11 cellular contexts compared by ENCODE assay signal in the genomic region with DNA sequence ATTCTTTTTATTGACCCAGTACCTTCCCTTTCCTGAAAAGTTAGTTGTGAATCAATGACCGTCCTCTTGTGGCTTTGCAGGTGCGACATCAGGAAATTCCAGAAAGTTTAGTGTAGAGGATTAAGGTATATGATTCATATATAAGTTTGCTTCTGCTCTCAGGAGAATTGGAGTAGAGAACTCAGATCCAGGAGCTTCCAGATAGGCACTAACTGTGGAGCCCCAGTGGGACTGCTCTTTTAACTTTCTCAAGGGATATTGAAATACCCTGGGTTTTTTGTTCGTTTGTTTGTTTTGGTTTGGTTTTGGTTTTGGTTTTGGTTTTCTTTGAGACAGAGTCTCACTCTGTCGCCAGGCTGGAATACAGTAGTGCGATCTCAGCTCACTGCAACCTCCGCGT. TPM values are rescaled to one million over a fixed set of nuclear protein-coding genes. Genes with fewer than 3 reads are reported as not detected.
A peak's percentile ranks its signal among the peaks of the same experiment; 100 is the strongest.
DNase-seq lines count a peak whose midpoint lies in the region; ATAC-seq lines count a peak whose summit lies in the region.
"Had no signal": no experiment of that assay in that cellular context is flagged by ENCODE, and none has a peak within 500 bp of the region (broad histone marks: within the 10 kb centered on the region; RNA-seq: fewer than 3 reads in every experiment).

No MANE protein-coding gene starts in this region.

- H3K36me3 Mint-ChIP-seq in effector memory CD8-positive, alpha-beta T cell (ENCODE audit: insufficient read depth) = no peaks in the 10 kb centered on the region

- H3K9ac ChIP-seq in mesenchymal stem cell (ENCODE audit: low read length) = no peak overlapping the region

- peaks cover 0 to 7% of the 10 kb centered on the region in 2 experiments for H3K27me3 ChIP-seq in mesenchymal stem cell (ENCODE audit: control insufficient read depth in 1 of 2, insufficient read depth in 1 of 2, low read length in 2 of 2)
- H3K27me3 ChIP-seq: right atrium auricular region had no signal

- H3K4ac ChIP-seq in mesenchymal stem cell (ENCODE audit: low read depth in 1 of 2, low read length in 2 of 2) = no peak overlapping the region

- H2BK12ac ChIP-seq in mesenchymal stem cell (ENCODE audit: low read length in 2 of 2) = no peak overlapping the region

- no peak overlapping the region for H4K8ac ChIP-seq in mesenchymal stem cell (ENCODE audit: low read length)

- no peak overlapping the region for H3K27ac ChIP-seq in mesenchymal stem cell (ENCODE audit: low read length, poor library complexity, severe bottlenecking)
- H3K27ac ChIP-seq: left ventricle myocardium inferior, right atrium auricular region, WERI-Rb-1 had no signal

- peaks cover 9 to 16% of the 10 kb centered on the region in 2 donors for H3K4me1 Mint-ChIP-seq in effector memory CD8-positive, alpha-beta T cell (ENCODE audit: low read depth in 2 of 2)

- peak overlapping the region; percentile 81 to 87 for H3K27ac Mint-ChIP-seq in effector memory CD8-positive, alpha-beta T cell

- ATAC-seq in GM18870 (IDR thresholded peaks at IDR 0.05; ENCODE audit: unreplicated experiment) (peak; percentile 62), HG02970 (IDR thresholded peaks at IDR 0.05; ENCODE audit: low FRiP score, unreplicated experiment) (no peak)
- ATAC-seq in effector memory CD8-positive, alpha-beta T cell (replicated peaks) = no peak

- no peaks in the 10 kb centered on the region for H3K36me3 ChIP-seq in mesenchymal stem cell (ENCODE audit: control insufficient read depth in 1 of 2, insufficient read depth in 2 of 2, low read depth in 1 of 2, low read length in 2 of 2)
- H3K36me3 ChIP-seq: left ventricle myocardium inferior, right atrium auricular region, WERI-Rb-1 had no signal

- H3K79me1 ChIP-seq in mesenchymal stem cell (replicated peaks; ENCODE audit: low read length, poor library complexity, severe bottlenecking) = no peaks in the 10 kb centered on the region

- no peak overlapping the region for H2AK5ac ChIP-seq in mesenchymal stem cell (ENCODE audit: low read length, severe bottlenecking)

- no peak overlapping the region for H3K14ac ChIP-seq in mesenchymal stem cell (ENCODE audit: low read length in 2 of 2)

- WGBS in mesenchymal stem cell = 72% methylated on average over 3 of the region's 7 CpGs

- H3K18ac ChIP-seq in mesenchymal stem cell (ENCODE audit: low read depth in 1 of 2, low read length in 2 of 2) = no peak overlapping the region

- H2AFZ ChIP-seq in mesenchymal stem cell (ENCODE audit: low read depth, low read length) = no peak overlapping the region

- H3K4me3 ChIP-seq in mesenchymal stem cell (ENCODE audit: insufficient read depth in 1 of 2, low read depth in 1 of 2, low read length in 2 of 2) = no peak overlapping the region
- H3K4me3 ChIP-seq: left ventricle myocardium inferior, right atrium auricular region had no signal

- H3K9me3 Mint-ChIP-seq in effector memory CD8-positive, alpha-beta T cell = no peaks in the 10 kb centered on the region

- H3K27me3 Mint-ChIP-seq in effector memory CD8-positive, alpha-beta T cell = no peaks in the 10 kb centered on the region

- no peak overlapping the region for H2BK120ac ChIP-seq in mesenchymal stem cell (ENCODE audit: low read depth, low read length)

- H2BK15ac ChIP-seq in mesenchymal stem cell (ENCODE audit: low read depth, poor library complexity, severe bottlenecking) = no peak overlapping the region

- peak overlapping the region; percentile 69 to 75 for H3K4me3 Mint-ChIP-seq in effector memory CD8-positive, alpha-beta T cell

- in situ Hi-C loops in ACHN (cut with HindIII; ENCODE audit: low pct_ligation_motif_present, low pct_unique_long_range_greater_than_20kb, low sequenced_read_pairs) = no loop called here

- no peaks in the 10 kb centered on the region for H3K9me3 ChIP-seq in mesenchymal stem cell (ENCODE audit: control insufficient read depth, low read length)
- H3K9me3 ChIP-seq: left ventricle myocardium inferior, right atrium auricular region had no signal

- H2BK5ac ChIP-seq in mesenchymal stem cell (ENCODE audit: low read depth, low read length, poor library complexity, severe bottlenecking) = no peak overlapping the region

- no peaks in the 10 kb centered on the region for H3K4me1 ChIP-seq in mesenchymal stem cell (ENCODE audit: control insufficient read depth, insufficient read depth, low read depth, low read length)
- H3K4me1 ChIP-seq: left ventricle myocardium inferior, right atrium auricular region had no signal

- no peak overlapping the region for H3K4me2 ChIP-seq in mesenchymal stem cell (ENCODE audit: low read length, poor library complexity, severe bottlenecking)

- no peak overlapping the region for H3K23ac ChIP-seq in mesenchymal stem cell (ENCODE audit: low read length in 2 of 2)

- H4K91ac ChIP-seq in mesenchymal stem cell (ENCODE audit: low read length) = no peak overlapping the region

- DNase-seq in ACHN (peak; percentile 2), LoVo (ENCODE audit: low spot score) (peak; percentile 78), NCI-H1436 (lab: John Stamatoyannopoulos, UW) (no peak), mesenchymal stem cell (no peak), NCI-H1694 (lab: John Stamatoyannopoulos, UW) (no peak)
- DNase-seq in effector memory CD8-positive, alpha-beta T cell = no peak
- DNase-seq: left ventricle myocardium inferior, WERI-Rb-1 had no signal

RNA-seq across cellular contexts. Expression of a gene that starts 9.5 kb away (rescaled TPM):
- not detected for polyA plus RNA-seq in mesenchymal stem cell (2013, experiment 1 of 2)
- not detected for polyA plus RNA-seq in mesenchymal stem cell (2013, experiment 2 of 2)

RNA-seq across cellular contexts. Expression of a gene that starts 25.0 kb away (rescaled TPM):
- not detected for polyA plus RNA-seq in mesenchymal stem cell (2013, experiment 1 of 2)
- polyA plus RNA-seq in mesenchymal stem cell (2013, experiment 2 of 2) = not detected

RNA-seq across cellular contexts. Expression of a gene that starts 44.4 kb away (rescaled TPM):
- polyA plus RNA-seq in mesenchymal stem cell (2013, experiment 1 of 2) = not detected
- polyA plus RNA-seq in mesenchymal stem cell (2013, experiment 2 of 2) = not detected

RNA-seq across cellular contexts. Expression of a gene that starts 44.4 kb away (rescaled TPM):
- polyA plus RNA-seq in mesenchymal stem cell (2013, experiment 1 of 2) = not detected
- polyA plus RNA-seq in mesenchymal stem cell (2013, experiment 2 of 2) = not detected

Comparison
In these comparisons a context has a peak if more than half of its experiments do, and no peak if none do; other contexts are left out.
1. DNase-seq: peak in ACHN (single experiment) and LoVo (single experiment); none in effector memory CD8-positive, alpha-beta T cell (0 of 3), NCI-H1436 (single experiment), mesenchymal stem cell (single experiment) and NCI-H1694 (single experiment).